Comparison of ENCODE assay signal across 14 cellular contexts in the genomic region with DNA sequence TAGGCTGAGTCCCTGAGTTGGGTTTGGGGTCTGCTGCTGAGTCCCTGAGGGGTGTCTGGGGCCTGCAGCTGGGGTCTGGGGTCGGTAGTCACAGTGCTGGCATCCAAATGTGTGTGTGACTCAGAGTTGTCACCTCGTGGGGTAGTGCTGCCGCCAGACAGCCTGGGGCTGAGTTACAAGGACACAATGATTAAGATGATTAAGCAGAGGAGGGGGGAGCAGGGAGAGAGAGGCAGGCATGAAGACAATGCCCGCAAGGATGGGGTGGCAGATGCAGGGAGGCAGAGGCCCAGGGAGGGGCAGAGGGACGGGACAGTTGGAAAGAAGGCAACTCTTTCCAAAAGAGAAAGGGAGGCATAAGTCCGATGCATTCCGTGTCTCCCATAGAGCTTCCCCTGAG.
DNase-seq lines count a peak whose midpoint lies in the region; ATAC-seq and TF ChIP-seq lines count a peak whose summit lies in the region.
"Had no signal": no experiment of that assay in that cellular context is flagged by ENCODE, and none has a peak within 500 bp of the region (broad histone marks: within the 10 kb centered on the region; RNA-seq: fewer than 3 reads in every experiment).

No MANE protein-coding gene starts in this region.

- H3K27me3 ChIP-seq in OCI-LY3 (ENCODE audit: low read depth, low read length) = no peaks in the 10 kb centered on the region
- H3K27me3 ChIP-seq: vagina had no signal

- H3K4me2 ChIP-seq in OCI-LY3 (ENCODE audit: low read length) = 0 out of 2 replicates have a peak overlapping the region, but pooled peaks have one; percentile 69
- H3K4me2 ChIP-seq: hepatocyte had no signal

- no peak for TF ChIP-seq CTCF in OCI-LY3 (IDR thresholded peaks at IDR 0.05; ENCODE audit: low read depth, low read length)

- H3K79me2 ChIP-seq in OCI-LY3 (ENCODE audit: low read length) = no peaks in the 10 kb centered on the region
- H3K79me2 ChIP-seq: hepatocyte had no signal

- H3K4me3 ChIP-seq in OCI-LY3 (ENCODE audit: low read length) = no peak overlapping the region
- H3K4me3 ChIP-seq: hepatocyte, vagina had no signal

- no peaks in the 10 kb centered on the region for H3K9me3 ChIP-seq in OCI-LY3 (ENCODE audit: insufficient read depth, low read length)
- H3K9me3 ChIP-seq: vagina had no signal

- H3K9ac ChIP-seq in OCI-LY3 (ENCODE audit: low read length) = no peak overlapping the region

- H4K20me1 ChIP-seq in OCI-LY3 (ENCODE audit: insufficient read depth, low read length) = no peaks in the 10 kb centered on the region

- H3K36me3 ChIP-seq in OCI-LY3 (replicated peaks; ENCODE audit: low read depth, low read length) = no peaks in the 10 kb centered on the region
- H3K36me3 ChIP-seq: vagina had no signal

- 0 out of 2 replicates have a peak overlapping the region, but pooled peaks have one; percentile 2 for H2AFZ ChIP-seq in OCI-LY3 (ENCODE audit: low read depth, low read length)
- H2AFZ ChIP-seq: hepatocyte had no signal

- no peak for ATAC-seq in GM18519 (IDR thresholded peaks at IDR 0.05; ENCODE audit: low FRiP score, unreplicated experiment)
- ATAC-seq in HG03442 (IDR thresholded peaks at IDR 0.05; ENCODE audit: unreplicated experiment) = no peak
- no peak for ATAC-seq in GM21529 (IDR thresholded peaks at IDR 0.05; ENCODE audit: unreplicated experiment)

- peak; percentile 17 for DNase-seq in AG08395 (ENCODE audit: low spot score)
- DNase-seq in EH (ENCODE audit: low read depth) = peak; percentile 44
- DNase-seq in kidney tubule cell (ENCODE audit: low spot score) = peak; percentile 17
- no peak for DNase-seq in stimulated activated CD4-positive, alpha-beta T cell treated with anti-CD3 and anti-CD28 coated beads, Interleukin-2, amount 100 ng/mL, for 48 hours
- DNase-seq: activated naive CD4-positive, alpha-beta T cell treated with anti-CD3 and anti-CD28 coated beads, Interleukin-2, amount 50 U/mL, for 16 hours; activated T-cell treated with anti-CD3 and anti-CD28 coated beads, Interleukin-2, amount 50 U/mL, for 4 hours; aorta; CD4-positive, alpha-beta T cell had no signal

- peaks cover 8% of the 10 kb centered on the region; the same call in 1 of the 2 replicates for H3K4me1 ChIP-seq in OCI-LY3 (ENCODE audit: low read length)
- H3K4me1 ChIP-seq: vagina had no signal

- no peak overlapping the region for H3K27ac ChIP-seq in OCI-LY3 (ENCODE audit: low read length)
- H3K27ac ChIP-seq: hepatocyte, vagina had no signal

Comparison
In these comparisons a context has a peak if more than half of its experiments do, and no peak if none do; other contexts are left out.
1. DNase-seq: peak in AG08395 (single experiment), EH (single experiment) and kidney tubule cell (single experiment); none in stimulated activated CD4-positive, alpha-beta T cell treated with anti-CD3 and anti-CD28 coated beads, Interleukin-2, amount 100 ng/mL, for 48 hours (0 of 2).